In the genomic region with DNA sequence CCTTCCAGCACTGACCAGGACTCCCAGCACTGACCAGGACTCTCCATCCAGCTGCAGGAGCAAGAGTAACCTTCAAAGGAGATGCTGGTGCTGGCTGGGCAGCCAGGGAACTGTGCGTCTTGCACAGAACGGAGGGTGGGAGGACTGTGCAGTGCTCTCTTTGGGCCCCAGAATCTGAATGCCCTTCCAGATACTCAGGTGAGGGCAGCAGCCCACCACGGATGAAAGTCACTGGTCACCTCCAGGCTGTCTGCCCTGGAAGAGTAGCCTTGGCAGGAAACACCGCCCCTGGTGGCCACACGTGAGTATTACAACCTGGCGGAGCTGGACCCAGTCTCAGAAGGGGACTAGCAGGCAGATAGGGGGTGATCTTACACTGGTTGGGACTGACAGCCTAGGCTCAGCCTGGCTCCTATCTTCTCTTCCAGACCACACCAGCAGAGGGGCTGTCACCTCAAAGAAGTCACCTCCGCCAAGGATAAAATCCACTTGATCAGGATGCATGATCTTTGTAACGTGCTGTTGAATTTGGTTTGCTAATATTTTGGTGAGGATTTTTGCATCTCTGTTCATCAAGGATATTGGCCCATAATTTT, we compare ENCODE assay signal across 8 cellular contexts. TPM values are rescaled to one million over a fixed set of nuclear protein-coding genes. Genes with fewer than 3 reads are reported as not detected.
DNase-seq lines count a peak whose midpoint lies in the region; ATAC-seq and TF ChIP-seq lines count a peak whose summit lies in the region.

No MANE protein-coding gene starts in this region.

- TF ChIP-seq CTCF in GM10266 (IDR thresholded peaks at IDR 0.05; ENCODE audit: control insufficient read depth, insufficient read depth, low read depth, missing control alignments) = peak; percentile 97
- peak; percentile 91 for TF ChIP-seq CTCF in IMR-90 (conservative IDR thresholded peaks at IDR 0.05; ENCODE audit: low read depth, low read length)
- peak; percentile 98 for TF ChIP-seq CTCF in OCI-LY7 (conservative IDR thresholded peaks at IDR 0.05; ENCODE audit: low read length)

- H3K9me1 ChIP-seq in IMR-90 (ENCODE audit: insufficient read depth, low read length) = peaks cover 4% of the 10 kb centered on the region; the same call in 1 of the 2 replicates

- H2BK5ac ChIP-seq in IMR-90 (ENCODE audit: low read depth, low read length, poor library complexity, severe bottlenecking) = no peak overlapping the region

- H3K79me2 ChIP-seq in OCI-LY7 (ENCODE audit: insufficient read depth, low read depth, low read length) = no peaks in the 10 kb centered on the region

- H4K91ac ChIP-seq in IMR-90 (ENCODE audit: insufficient read depth, low read depth, low read length) = no peak overlapping the region

- H3K4me1 ChIP-seq in IMR-90 (ENCODE audit: control insufficient read depth, insufficient read depth, low read length) (no peaks in the 10 kb centered on the region), OCI-LY7 (ENCODE audit: insufficient read depth, low read length, poor library complexity, severe bottlenecking) (peaks cover 6% of the 10 kb centered on the region)

- 5% methylated on average over 4 of the region's 8 CpGs; no CpG with 5 or more reads in 1 of the 2 experiments for WGBS in IMR-90 (ENCODE audit: extremely low coverage in 2 of 2, insufficient read length in 1 of 2), 2 experiments

- H2AFZ ChIP-seq in IMR-90 (replicated peaks; ENCODE audit: low read length, poor library complexity) (peak overlapping the region; percentile 2), OCI-LY7 (ENCODE audit: low read length) (no peak overlapping the region)

- H4K20me1 ChIP-seq in IMR-90 (ENCODE audit: insufficient read depth, low read length) = no peaks in the 10 kb centered on the region
- no peaks in the 10 kb centered on the region for H4K20me1 ChIP-seq in OCI-LY7 (ENCODE audit: insufficient read depth, low read length)

- H2BK120ac ChIP-seq in IMR-90 (ENCODE audit: low read depth, low read length) = no peak overlapping the region

- no peak overlapping the region for H2AK5ac ChIP-seq in IMR-90 (ENCODE audit: low read depth, low read length)

- H3K18ac ChIP-seq in IMR-90 (ENCODE audit: low read depth, low read length) = no peak overlapping the region

- no peaks in the 10 kb centered on the region for H3K79me1 ChIP-seq in IMR-90 (ENCODE audit: low read depth in 1 of 2, low read length in 2 of 2)

- H3K56ac ChIP-seq in IMR-90 (ENCODE audit: extremely low read depth, insufficient read depth, low read length) = no peak overlapping the region

- ATAC-seq in IMR-90 (ENCODE audit: low read depth) (peak; percentile 88), esophagus mucosa (peak; percentile 81), naive B cell (ENCODE audit: low read depth in 2 of 2) (peak; percentile 79 to 84), GM19395 (IDR thresholded peaks at IDR 0.05; ENCODE audit: unreplicated experiment) (no peak)
- ATAC-seq in stimulated activated effector memory CD8-positive, alpha-beta T cell treated with anti-CD3 and anti-CD28 coated beads, Interleukin-12 subunit alpha, Interleukin-12 subunit beta, amount 100 ng/mL, for 72 hours = peak; percentile 57

- peaks cover 0 to 14% (median 2%) of the 10 kb centered on the region in 7 donors for H3K9me3 Mint-ChIP-seq in naive B cell
- no peaks in the 10 kb centered on the region for H3K9me3 Mint-ChIP-seq in stimulated activated effector memory CD8-positive, alpha-beta T cell treated with anti-CD3 and anti-CD28 coated beads, Interleukin-12 subunit alpha, Interleukin-12 subunit beta, amount 100 ng/mL, for 72 hours

- peak overlapping the region in 1 of 8 donors; percentile 35 for H3K4me3 Mint-ChIP-seq in naive B cell
- no peak overlapping the region for H3K4me3 Mint-ChIP-seq in stimulated activated effector memory CD8-positive, alpha-beta T cell treated with anti-CD3 and anti-CD28 coated beads, Interleukin-12 subunit alpha, Interleukin-12 subunit beta, amount 100 ng/mL, for 72 hours

- H3K9me2 ChIP-seq in OCI-LY7 (ENCODE audit: insufficient read depth, low read length) = no peaks in the 10 kb centered on the region

- POLR2A ChIA-PET in IMR-90 (lab: Charles Lee; ENCODE audit: unreplicated experiment) = no interaction called here
- POLR2A ChIA-PET in OCI-LY7 (lab: Charles Lee) = no interaction called here

- no peak overlapping the region for H2AK9ac ChIP-seq in IMR-90 (replicated peaks; ENCODE audit: low read depth, low read length, poor library complexity)

- H3K36me3 ChIP-seq in IMR-90 (ENCODE audit: control insufficient read depth, insufficient read depth, low read length) = no peaks in the 10 kb centered on the region
- no peaks in the 10 kb centered on the region for H3K36me3 ChIP-seq in OCI-LY7 (ENCODE audit: insufficient read depth, low read length)

- H3K23ac ChIP-seq in IMR-90 (ENCODE audit: low read depth, low read length) = no peak overlapping the region

- dilution Hi-C loops in IMR-90 (cut with HindIII; ENCODE audit: low sequenced_read_pairs, unreplicated experiment) = no loop called here

- H3K27me3 Mint-ChIP-seq in naive B cell = peaks cover 27 to 48% (median 46%) of the 10 kb centered on the region in 3 donors

- DNase-seq in GM10266 (ENCODE audit: extremely low spot score) (peak; percentile 94), IMR-90 (peak; percentile 57), OCI-LY7 (ENCODE audit: low spot score) (peak; percentile 84), activated T-cell treated with anti-CD3 and anti-CD28 coated beads for 1 hour (ENCODE audit: low read depth) (peak; percentile 71), naive B cell (peak; percentile 71)
- peak; percentile 73 to 88 for DNase-seq in stimulated activated effector memory CD8-positive, alpha-beta T cell treated with anti-CD3 and anti-CD28 coated beads, Interleukin-12 subunit alpha, Interleukin-12 subunit beta, amount 100 ng/mL, for 72 hours (ENCODE audit: low spot score in 2 of 2)

- H3K4me1 Mint-ChIP-seq in naive B cell = peaks cover 0 to 9% (median 6%) of the 10 kb centered on the region in 3 donors
- H3K4me1 Mint-ChIP-seq in stimulated activated effector memory CD8-positive, alpha-beta T cell treated with anti-CD3 and anti-CD28 coated beads, Interleukin-12 subunit alpha, Interleukin-12 subunit beta, amount 100 ng/mL, for 72 hours = peaks cover 10% of the 10 kb centered on the region

- no peak overlapping the region for H3K4me3 ChIP-seq in IMR-90 (ENCODE audit: insufficient read depth, low read depth, low read length)
- no peak overlapping the region for H3K4me3 ChIP-seq in OCI-LY7 (ENCODE audit: low read depth, low read length, poor library complexity, severe bottlenecking)

- no peak for TF ChIP-seq POLR2A in IMR-90 (IDR thresholded peaks at IDR 0.05; ENCODE audit: low read depth, low read length)

- H3K36me3 Mint-ChIP-seq in naive B cell = no peaks in the 10 kb centered on the region
- no peaks in the 10 kb centered on the region for H3K36me3 Mint-ChIP-seq in stimulated activated effector memory CD8-positive, alpha-beta T cell treated with anti-CD3 and anti-CD28 coated beads, Interleukin-12 subunit alpha, Interleukin-12 subunit beta, amount 100 ng/mL, for 72 hours

- no peak overlapping the region for H3K4ac ChIP-seq in IMR-90 (ENCODE audit: low read depth, low read length)

- no peak overlapping the region for H3K27ac Mint-ChIP-seq in naive B cell
- H3K27ac Mint-ChIP-seq in stimulated activated effector memory CD8-positive, alpha-beta T cell treated with anti-CD3 and anti-CD28 coated beads, Interleukin-12 subunit alpha, Interleukin-12 subunit beta, amount 100 ng/mL, for 72 hours = no peak overlapping the region

- no peak overlapping the region for H3K9ac ChIP-seq in IMR-90 (ENCODE audit: low read depth, low read length)

- intact Hi-C loops in IMR-90 (cut with micrococcal nuclease) (no loop called here), OCI-LY7 (cut with micrococcal nuclease; ENCODE audit: unreplicated experiment) (loop anchor here (2.0 kb wide), 1 partner anchor 252 kb away; no protein-coding TSS in a partner anchor)

- peak; percentile 64 for TF ChIP-seq RAD21 in IMR-90 (IDR thresholded peaks at IDR 0.05; ENCODE audit: low read length)

- H3K27me3 ChIP-seq in IMR-90 (ENCODE audit: control insufficient read depth, insufficient read depth, low read length) = peaks cover 7% of the 10 kb centered on the region

- H3K14ac ChIP-seq in IMR-90 (replicated peaks; ENCODE audit: low read depth, low read length) = no peak overlapping the region

- H3K27ac ChIP-seq in IMR-90 (ENCODE audit: insufficient read depth, low read length) (no peak overlapping the region), OCI-LY7 (ENCODE audit: low read depth, low read length, poor library complexity, severe bottlenecking) (no peak overlapping the region)

- in situ Hi-C loops in IMR-90 (cut with MboI; ENCODE audit: low sequenced_read_pairs) = no loop called here

- no peak overlapping the region for H2BK15ac ChIP-seq in IMR-90 (ENCODE audit: low read depth, low read length)

- H3K4me2 ChIP-seq in IMR-90 (ENCODE audit: low read depth, low read length) = no peak overlapping the region
- no peak overlapping the region for H3K4me2 ChIP-seq in OCI-LY7 (ENCODE audit: low read length)

- CTCF ChIA-PET in IMR-90 (lab: Yijun Ruan, JAX) = interaction anchor here (0.6 to 1.7 kb wide), 6 partner anchors 10 to 250 kb away, joined by 3 to 4 read pairs (median 3); no protein-coding TSS in a partner anchor
- CTCF ChIA-PET in OCI-LY7 (lab: Charles Lee; ENCODE audit: unreplicated experiment) = interaction anchor here (0.6 kb wide), 3 partner anchors 32 to 282 kb away, joined by 3 read pairs; no protein-coding TSS in a partner anchor

- no peak overlapping the region for H2BK20ac ChIP-seq in IMR-90 (ENCODE audit: low read depth, low read length)

- H3K9me3 ChIP-seq in IMR-90 (ENCODE audit: control insufficient read depth, insufficient read depth, low read length) (no peaks in the 10 kb centered on the region), OCI-LY7 (ENCODE audit: low read length) (no peaks in the 10 kb centered on the region)

- H4K5ac ChIP-seq in IMR-90 (ENCODE audit: low read depth, low read length) = no peak overlapping the region

- BruUV-seq in IMR-90 (replicated peaks; lab: Mats Ljungman, UMichigan) = no TSS peak
- BruUV-seq in OCI-LY7 (replicated peaks; lab: Mats Ljungman, UMichigan) = no TSS peak

- no peak overlapping the region for H4K8ac ChIP-seq in IMR-90 (ENCODE audit: low read depth in 2 of 2, low read length in 2 of 2)

TF ChIP-seq in IMR-90, 13 proteins besides CTCF, POLR2A, EP300 and RAD21:
- TF ChIP-seq SMC3 (IDR thresholded peaks at IDR 0.05; ENCODE audit: low read depth, low read length) = peak; percentile 39; the same call in 1 of the 2 replicates
- TF ChIP-seq MAZ (IDR thresholded peaks at IDR 0.05; ENCODE audit: borderline replicate concordance, low read depth, low read length) = no peak

RNA-seq across cellular contexts. Expression of gene SARDH, which starts 4.8 kb away (rescaled TPM):
- total RNA-seq in IMR-90 (2012; rRNA removed) (4.7 and 5.0 TPM in 2 replicates), OCI-LY7 (2022) (39.4 and 42.8 TPM in 2 replicates), esophagus mucosa (0.12 TPM)
- polyA plus RNA-seq in IMR-90 (2012; rRNA removed) (7.5 and 8.5 TPM in 2 replicates), naive B cell (ENCODE audit: low read depth in 6 of 6) (under 1 TPM in 1 of 6 donors, not detected in 5; 0.21 TPM)
- polyA plus RNA-seq in IMR-90 (2012; cell fraction: cytosol; rRNA removed) = 5.0 and 8.3 TPM in 2 replicates
- polyA plus RNA-seq in IMR-90 (2012; cell fraction: nucleus; rRNA removed; ENCODE audit: low replicate concordance) = 9.2 and 23.8 TPM in 2 replicates
- total RNA-seq in OCI-LY7 (2014; rRNA removed; shearing (Covaris generic)) = 52.3 and 60.8 TPM in 2 replicates
